In the genomic region with DNA sequence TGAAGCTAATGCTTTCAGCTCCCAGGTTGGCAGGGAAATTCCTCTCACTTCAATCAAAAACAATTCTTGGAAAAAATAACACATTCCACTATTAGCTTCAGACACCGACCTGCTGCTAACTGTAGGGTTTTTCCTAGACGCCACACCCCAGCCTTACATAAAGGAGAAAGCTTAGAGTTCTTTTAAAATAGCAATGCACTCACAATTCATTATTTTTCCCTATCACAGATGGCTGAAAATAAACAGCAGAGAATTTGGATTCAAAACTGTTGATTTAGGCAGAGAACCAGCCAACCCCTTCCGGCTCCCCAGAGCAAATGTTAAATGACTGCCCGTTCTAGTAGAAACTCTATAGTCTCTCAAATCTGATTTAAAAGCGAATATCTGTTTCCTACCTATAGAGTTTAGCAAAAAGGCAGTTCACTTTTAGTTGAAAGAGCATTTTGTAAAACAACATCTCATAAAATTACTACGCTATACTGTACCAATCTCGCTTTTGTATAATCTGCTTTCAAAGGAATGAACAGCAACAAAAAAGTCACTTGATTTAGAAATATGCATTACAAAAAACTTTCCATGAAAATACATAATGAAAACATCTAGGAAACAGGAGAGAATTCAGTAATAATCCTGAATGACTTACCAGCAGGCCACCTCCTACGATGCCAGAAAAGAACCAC, we compare ENCODE assay signal across 9 cellular contexts. TPM values are rescaled to one million over a fixed set of nuclear protein-coding genes. Genes with fewer than 3 reads are reported as not detected.
DNase-seq lines count a peak whose midpoint lies in the region; ATAC-seq, FAIRE-seq and TF ChIP-seq lines count a peak whose summit lies in the region.
"Had no signal": no experiment of that assay in that cellular context is flagged by ENCODE, and none has a peak within 500 bp of the region (broad histone marks: within the 10 kb centered on the region; RNA-seq: fewer than 3 reads in every experiment).

No MANE protein-coding gene starts in this region.

- DNase-seq in SJCRH30 (no peak), fibroblast of pulmonary artery (ENCODE audit: low read depth) (peak; percentile 57), pancreas (peak in 2 of 6 donors; percentile 42 to 51), KG1 (lab: John Stamatoyannopoulos, UW) (no peak), AG20443 (ENCODE audit: low spot score) (no peak)

- H3K4me3 ChIP-seq in SJCRH30 (peak overlapping the region; percentile 56), fibroblast of pulmonary artery (replicated peaks; ENCODE audit: low read depth, low read length) (peak overlapping the region; percentile 71), pancreas (peak overlapping the region; percentile 9 to 49 (median 27))

- H3K27me3 ChIP-seq in SJCRH30: no peaks in the 10 kb centered on the region
- no peaks in the 10 kb centered on the region for H3K27me3 ChIP-seq in pancreas

- H3K27ac ChIP-seq in C4-2B: peak overlapping the region; percentile 99
- peak overlapping the region; percentile 31; the same call in 1 of the 2 replicates for H3K27ac ChIP-seq in SJCRH30
- H3K27ac ChIP-seq in pancreas: peak overlapping the region; percentile 56 to 97 (median 76)

- intact Hi-C loops in pancreas (cut with DNase I): no loop called here

- H3K36me3 ChIP-seq in SJCRH30 (no peaks in the 10 kb centered on the region), pancreas (peaks cover 0 to 27% (median 7%) of the 10 kb centered on the region in 3 donors)

- peak; percentile 67 to 80 (median 70) for ATAC-seq in pancreas
- ATAC-seq in GM19351 (IDR thresholded peaks at IDR 0.05; ENCODE audit: unreplicated experiment): no peak
- ATAC-seq in HG02981 (IDR thresholded peaks at IDR 0.05; ENCODE audit: unreplicated experiment): no peak

- H3K9me3 ChIP-seq in SJCRH30 (replicated peaks) (no peaks in the 10 kb centered on the region), pancreas (no peaks in the 10 kb centered on the region)

- WGBS in pancreas, 2 donors: 10 to 12% methylated on average over 8 of the region's 8 CpGs

- no peak for TF ChIP-seq CTCF in C4-2B (conservative IDR thresholded peaks at IDR 0.05)
- no peak for TF ChIP-seq CTCF in fibroblast of pulmonary artery (IDR thresholded peaks at IDR 0.05; ENCODE audit: low read length, missing control alignments)
- TF ChIP-seq CTCF in pancreas (IDR thresholded peaks at IDR 0.05): no peak

- H3K4me1 ChIP-seq in SJCRH30 (no peaks in the 10 kb centered on the region), pancreas (peaks cover 20 to 44% (median 36%) of the 10 kb centered on the region in 3 donors)

- no peak for FAIRE-seq in pancreas (lab: Jason Lieb, UNC)
- FAIRE-seq: islet of Langerhans had no signal

RNA-seq across cellular contexts. Expression of a gene that starts 0.6 kb away (rescaled TPM):
- 5.4 and 5.7 TPM in 2 replicates for total RNA-seq in SJCRH30 (2014; rRNA removed; shearing (Covaris generic))
- 100 to 1,000 TPM in 3 of 6 donors, 10 to 100 TPM in 3; 53.7 to 226 (median 92.1) TPM for total RNA-seq in pancreas
- polyA plus RNA-seq in pancreas: 100 to 1,000 TPM in 1 of 2 donors, 10 to 100 TPM in 1; 85.0 to 183 TPM

RNA-seq across cellular contexts. Expression of a gene that starts 43.4 kb away (rescaled TPM):
- not detected in 2 replicates for total RNA-seq in SJCRH30 (2014; rRNA removed; shearing (Covaris generic))
- total RNA-seq in pancreas: 10 to 100 TPM in 1 of 6 donors, 1 to 10 TPM in 5; 3.3 to 10.6 (median 3.9) TPM
- 1 to 10 TPM; 2.4 to 6.4 TPM for polyA plus RNA-seq in pancreas

Comparison
In these comparisons a context has a peak if more than half of its experiments do, and no peak if none do; other contexts are left out.
1. H3K27ac ChIP-seq: peak in every context shown above with its lines; median percentile 99 in C4-2B; 76 in pancreas; 31 in SJCRH30.
2. ATAC-seq: peak in pancreas (4 of 4); none in GM19351 (single experiment) and HG02981 (single experiment).
3. Peak in every context shown above with its lines, with median percentiles within 50 percentile points of each other: H3K4me3 ChIP-seq.